ENCODE assay signal across 20 cellular contexts in the genomic region with DNA sequence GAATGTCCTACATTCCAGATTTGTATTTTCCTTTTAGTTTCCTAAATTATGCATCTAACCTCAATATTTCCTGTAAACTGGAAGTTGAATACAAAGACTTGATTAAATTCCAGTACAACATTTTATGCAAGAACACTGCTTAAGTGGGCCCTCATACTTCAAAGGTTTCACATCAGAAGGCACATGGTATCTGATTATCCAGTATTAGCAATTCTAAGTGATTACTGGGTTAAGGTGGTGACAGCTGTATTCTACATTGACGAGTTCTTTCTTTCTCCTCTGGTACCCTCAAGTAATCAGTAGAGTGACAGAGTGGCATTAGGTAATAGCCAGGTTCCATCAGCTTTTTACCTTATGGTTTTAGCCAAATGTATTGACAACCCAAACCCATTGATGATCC. TPM values are rescaled to one million over a fixed set of nuclear protein-coding genes. Genes with fewer than 3 reads are reported as not detected.
DNase-seq lines count a peak whose midpoint lies in the region; ATAC-seq, FAIRE-seq and TF ChIP-seq lines count a peak whose summit lies in the region.
"Had no signal": no experiment of that assay in that cellular context is flagged by ENCODE, and none has a peak within 500 bp of the region (broad histone marks: within the 10 kb centered on the region; RNA-seq: fewer than 3 reads in every experiment).

No MANE protein-coding gene starts in this region.

- H3K36me3 Mint-ChIP-seq in nephron (ENCODE audit: low read depth), result peaks cover 65% of the 10 kb centered on the region
- H3K36me3 Mint-ChIP-seq in CD8-positive, alpha-beta T cell, result peaks cover 43% of the 10 kb centered on the region
- peaks cover 63% of the 10 kb centered on the region for H3K36me3 Mint-ChIP-seq in MCF 10A (ENCODE audit: insufficient read depth, unreplicated experiment)

- no peak for FAIRE-seq in kidney (lab: Jason Lieb, UNC)
- FAIRE-seq: A549, GM12878 had no signal

- H3K9ac ChIP-seq in kidney (ENCODE audit: low read length in 2 of 2), result no peak overlapping the region
- H3K9ac ChIP-seq: BLaER1 had no signal

- intact Hi-C loops in kidney (cut with DNase I) (no loop called here), MCF 10A (cut with micrococcal nuclease) (no loop called here)
- intact Hi-C loops in CD8-positive, alpha-beta T cell (cut with DNase I, micrococcal nuclease), result no loop called here

- H3K27ac Mint-ChIP-seq in nephron, result peak overlapping the region; percentile 70 to 95 (median 88)
- H3K27ac Mint-ChIP-seq in CD8-positive, alpha-beta T cell, result no peak overlapping the region
- H3K27ac Mint-ChIP-seq in MCF 10A (ENCODE audit: low read depth, unreplicated experiment), result no peak overlapping the region
- H3K27ac Mint-ChIP-seq: GM23338 had no signal

- BruUV-seq in MCF 10A (replicated peaks; lab: Mats Ljungman, UMichigan), result no TSS peak

- H3K9me3 Mint-ChIP-seq in nephron, result peaks cover under 1% of the 10 kb centered on the region
- H3K9me3 Mint-ChIP-seq in CD8-positive, alpha-beta T cell, result no peaks in the 10 kb centered on the region
- no peaks in the 10 kb centered on the region for H3K9me3 Mint-ChIP-seq in MCF 10A (ENCODE audit: unreplicated experiment)
- H3K9me3 Mint-ChIP-seq: CD14-positive monocyte had no signal

- H3K9me3 ChIP-seq in kidney (ENCODE audit: control insufficient read depth in 1 of 2, low read length in 2 of 2), result no peaks in the 10 kb centered on the region
- no peaks in the 10 kb centered on the region for H3K9me3 ChIP-seq in CD8-positive, alpha-beta T cell (ENCODE audit: low read length)
- H3K9me3 ChIP-seq: A549, BLaER1 had no signal

- H3K27me3 Mint-ChIP-seq in nephron (ENCODE audit: low read depth) (no peaks in the 10 kb centered on the region), MCF 10A (ENCODE audit: insufficient read depth, unreplicated experiment) (no peaks in the 10 kb centered on the region)
- H3K27me3 Mint-ChIP-seq in CD8-positive, alpha-beta T cell (ENCODE audit: low read depth), result no peaks in the 10 kb centered on the region
- H3K27me3 Mint-ChIP-seq: CD4-positive, alpha-beta memory T cell had no signal

- POLR2A ChIA-PET in CD8-positive, alpha-beta T cell (lab: Charles Lee), result interaction anchor here (0.6 kb wide), 1 partner anchor 14 kb away, joined by 3 read pairs; no protein-coding TSS in a partner anchor
- POLR2A ChIA-PET in MCF 10A (lab: Yijun Ruan, JAX), result interaction anchor here (0.6 kb wide), 1 partner anchor 28 kb away, joined by 3 read pairs; no protein-coding TSS in a partner anchor

- H3K4me1 Mint-ChIP-seq in nephron (peaks cover 7% of the 10 kb centered on the region), MCF 10A (ENCODE audit: insufficient read depth, unreplicated experiment) (peaks cover 12% of the 10 kb centered on the region)
- H3K4me1 Mint-ChIP-seq in CD8-positive, alpha-beta T cell (ENCODE audit: low read depth), result peaks cover 17% of the 10 kb centered on the region
- H3K4me1 Mint-ChIP-seq: CD14-positive monocyte had no signal

- H3K4me1 ChIP-seq in kidney (ENCODE audit: control insufficient read depth in 1 of 2, insufficient read depth in 1 of 2, low read depth in 1 of 2, low read length in 2 of 2), result peaks cover 9 to 25% of the 10 kb centered on the region in 2 donors
- H3K4me1 ChIP-seq in CD8-positive, alpha-beta T cell (ENCODE audit: insufficient read depth, low read length), result no peaks in the 10 kb centered on the region
- H3K4me1 ChIP-seq: A549, BLaER1 had no signal

- CTCF ChIA-PET in CD8-positive, alpha-beta T cell (lab: Charles Lee), result no interaction called here
- CTCF ChIA-PET in MCF 10A (lab: Yijun Ruan, JAX), result no interaction called here

- TF ChIP-seq CTCF in kidney (IDR thresholded peaks at IDR 0.05; ENCODE audit: borderline replicate concordance, extremely low read depth, insufficient read depth) (no peak), nephron (IDR thresholded peaks at IDR 0.05; ENCODE audit: unreplicated experiment in 3 of 3) (no peak), MCF 10A (IDR thresholded peaks at IDR 0.05; ENCODE audit: unreplicated experiment) (no peak)
- TF ChIP-seq CTCF in CD8-positive, alpha-beta T cell (IDR thresholded peaks at IDR 0.05), result no peak

- peak; percentile 30 for DNase-seq in NCI-H82 (lab: John Stamatoyannopoulos, UW)
- no peak for DNase-seq in NCI-H82 treated with DMSO at 0.1 percent for 48 hours (lab: John Stamatoyannopoulos, UW; ENCODE audit: unreplicated experiment)
- DNase-seq in kidney, result no peak
- DNase-seq in CD8-positive, alpha-beta T cell, result no peak
- no peak for DNase-seq in MCF 10A (ENCODE audit: unreplicated experiment)
- DNase-seq in NCI-H1694 treated with DMSO at 0.1 percent for 48 hours (lab: John Stamatoyannopoulos, UW), result no peak
- DNase-seq in NCI-H2107 (lab: John Stamatoyannopoulos, UW), result no peak
- DNase-seq: AML-193; Calu3; CD4-positive, alpha-beta memory T cell; DMS79 treated with DMSO at 0.1 percent for 48 hours; H7 had no signal

- H3K27me3 ChIP-seq in CD8-positive, alpha-beta T cell (ENCODE audit: insufficient read depth, low read length), result no peaks in the 10 kb centered on the region
- H3K27me3 ChIP-seq: BLaER1 had no signal

- H3K4me3 Mint-ChIP-seq in nephron (no peak overlapping the region), MCF 10A (ENCODE audit: unreplicated experiment) (no peak overlapping the region)
- H3K4me3 Mint-ChIP-seq in CD8-positive, alpha-beta T cell, result no peak overlapping the region
- H3K4me3 Mint-ChIP-seq: CD14-positive monocyte; CD4-positive, alpha-beta memory T cell; GM23338 had no signal

- H3K4me3 ChIP-seq in kidney (ENCODE audit: low read length in 2 of 2), result peak overlapping the region in 1 of 2 donors; percentile 30
- no peak overlapping the region for H3K4me3 ChIP-seq in CD8-positive, alpha-beta T cell (ENCODE audit: low read depth, low read length)
- H3K4me3 ChIP-seq: A549, BLaER1, GM12878, GM23338 had no signal

- ATAC-seq in CD8-positive, alpha-beta T cell, result no peak
- ATAC-seq: A549, GM12878, GM23338, HCT116 had no signal

- H3K36me3 ChIP-seq in kidney (ENCODE audit: control insufficient read depth in 1 of 2, insufficient read depth in 2 of 2, low read length in 2 of 2), result peaks cover 9 to 14% of the 10 kb centered on the region in 2 donors
- peaks cover 3% of the 10 kb centered on the region for H3K36me3 ChIP-seq in CD8-positive, alpha-beta T cell (ENCODE audit: insufficient read depth, low read length)
- H3K36me3 ChIP-seq: BLaER1 had no signal

- peak overlapping the region; percentile 75 to 78 for H3K27ac ChIP-seq in kidney (ENCODE audit: low read depth in 2 of 2, low read length in 2 of 2)
- no peak overlapping the region for H3K27ac ChIP-seq in CD8-positive, alpha-beta T cell (ENCODE audit: low read depth, low read length)
- H3K27ac ChIP-seq: 22Rv1, A549, BLaER1 had no signal

RNA-seq across cellular contexts. Expression of a gene that starts 18.3 kb away (rescaled TPM):
- total RNA-seq in kidney, result 36.6 TPM
- polyA plus RNA-seq in kidney (ENCODE audit: insufficient read depth, low read depth, low replicate concordance), result 22.1 TPM
- total RNA-seq in CD8-positive, alpha-beta T cell, result 1 to 10 TPM; 5.6 to 6.0 TPM
- total RNA-seq in MCF 10A (2022), result 33.1 and 36.6 TPM in 2 replicates

RNA-seq across cellular contexts. Expression of a gene that starts 18.5 kb away (rescaled TPM):
- total RNA-seq in kidney (7.0 TPM), MCF 10A (2022) (8.3 and 9.0 TPM in 2 replicates)
- 4.9 TPM for polyA plus RNA-seq in kidney (ENCODE audit: insufficient read depth, low read depth, low replicate concordance)
- total RNA-seq in CD8-positive, alpha-beta T cell, result 1 to 10 TPM in 1 of 2 experiments, under 1 TPM in 1; 1.00 to 1.2 TPM

RNA-seq across cellular contexts. Expression of a gene that starts 28.6 kb away (rescaled TPM):
- 56.0 TPM for total RNA-seq in kidney
- polyA plus RNA-seq in kidney (ENCODE audit: insufficient read depth, low read depth, low replicate concordance), result 37.4 TPM
- 100 to 1,000 TPM; 109 to 121 TPM for total RNA-seq in CD8-positive, alpha-beta T cell
- total RNA-seq in MCF 10A (2022), result 68.1 and 68.8 TPM in 2 replicates

RNA-seq across cellular contexts. Expression of a gene that starts 43.7 kb away (rescaled TPM):
- 9.9 TPM for total RNA-seq in kidney
- 22.7 TPM for polyA plus RNA-seq in kidney (ENCODE audit: insufficient read depth, low read depth, low replicate concordance)
- total RNA-seq in CD8-positive, alpha-beta T cell, result 10 to 100 TPM; 10.4 to 10.9 TPM
- total RNA-seq in MCF 10A (2022), result 10.7 and 14.2 TPM in 2 replicates

Comparison
In these comparisons a context has a peak if more than half of its experiments do, and no peak if none do; other contexts are left out.
1. H3K27ac Mint-ChIP-seq: peak in nephron (3 of 3); none in CD8-positive, alpha-beta T cell (single experiment) and MCF 10A (single experiment).